Comparison of ENCODE assay signal across 8 cellular contexts in the genomic region with DNA sequence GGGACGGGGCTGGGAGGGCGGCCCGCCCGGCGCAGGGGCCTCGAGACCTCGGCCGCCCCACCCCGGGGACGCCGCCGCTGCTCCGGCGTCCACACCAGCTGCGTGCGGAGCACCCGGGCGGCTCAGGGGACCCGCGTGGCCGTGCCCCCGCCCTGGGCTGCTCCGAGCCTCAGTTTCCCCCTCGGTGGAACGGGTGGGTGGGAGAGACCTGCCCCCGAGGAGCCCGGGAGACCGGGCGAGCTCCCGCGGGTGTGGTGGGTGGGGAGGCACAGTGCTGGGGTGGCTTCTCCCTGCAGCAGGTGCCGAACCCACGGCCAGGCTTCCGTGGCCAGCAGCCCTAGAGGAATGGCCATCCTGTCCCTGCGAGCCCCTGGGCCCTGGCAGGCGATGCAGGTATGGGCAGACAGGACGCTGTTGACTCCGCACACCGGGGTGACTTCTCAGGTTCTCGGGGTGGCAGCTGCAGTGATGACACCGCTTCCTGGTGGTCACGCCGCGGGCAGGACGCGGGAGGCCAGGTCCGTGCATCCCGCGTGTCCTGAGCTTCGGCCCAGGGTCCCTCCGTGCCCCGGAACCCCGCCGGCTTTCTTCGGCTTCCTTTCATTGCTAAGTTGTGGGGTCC. TPM values are rescaled to one million over a fixed set of nuclear protein-coding genes. Genes with fewer than 3 reads are reported as not detected.
DNase-seq lines count a peak whose midpoint lies in the region; ATAC-seq and TF ChIP-seq lines count a peak whose summit lies in the region.

No MANE protein-coding gene starts in this region.

- H3K27me3 ChIP-seq in HUES64 (ENCODE audit: insufficient read depth, low read length) (peaks cover 38% of the 10 kb centered on the region), muscle layer of colon (ENCODE audit: control insufficient read depth in 1 of 2, insufficient read depth in 2 of 2, low read length in 2 of 2) (no peaks in the 10 kb centered on the region), adrenal gland (no peaks in the 10 kb centered on the region)

- TF ChIP-seq CTCF in AG04449 (IDR thresholded peaks at IDR 0.05; ENCODE audit: insufficient read depth, low read length, missing control alignments) = no peak
- TF ChIP-seq CTCF in adrenal gland (IDR thresholded peaks at IDR 0.05) = no peak

- no peaks in the 10 kb centered on the region for H3K9me3 ChIP-seq in HUES64 (ENCODE audit: insufficient read depth, low read depth, low read length)
- no peaks in the 10 kb centered on the region for H3K9me3 ChIP-seq in muscle layer of colon (ENCODE audit: low read length)
- no peaks in the 10 kb centered on the region for H3K9me3 ChIP-seq in adrenal gland (replicated peaks in 1 of 3)

- H3K9me3 Mint-ChIP-seq in central memory CD8-positive, alpha-beta T cell = no peaks in the 10 kb centered on the region

- DNase-seq in AG04449 (ENCODE audit: low read depth, low spot score) (no peak), occipital lobe (lab: John Stamatoyannopoulos, UW) (no peak), MV-4-11 (lab: John Stamatoyannopoulos, UW) (no peak), adrenal gland (no peak)
- DNase-seq in central memory CD8-positive, alpha-beta T cell (ENCODE audit: low spot score in 2 of 2) = no peak

- intact Hi-C loops in adrenal gland (cut with DNase I) = no loop called here

- H3K36me3 Mint-ChIP-seq in central memory CD8-positive, alpha-beta T cell (ENCODE audit: insufficient read depth) = peaks cover 8% of the 10 kb centered on the region

- H3K27me3 Mint-ChIP-seq in central memory CD8-positive, alpha-beta T cell = peaks cover 23% of the 10 kb centered on the region

- peaks cover 18% of the 10 kb centered on the region for H3K4me1 Mint-ChIP-seq in central memory CD8-positive, alpha-beta T cell

- peak overlapping the region; percentile 64 for H3K4me3 ChIP-seq in AG04449 (ENCODE audit: low read depth, low read length)
- H3K4me3 ChIP-seq in HUES64 (ENCODE audit: low read length) = peak overlapping the region; percentile 61
- peak overlapping the region; percentile 45 to 53 for H3K4me3 ChIP-seq in muscle layer of colon (ENCODE audit: low read depth in 1 of 2, low read length in 2 of 2)
- peak overlapping the region in 2 of 4 donors; percentile 34 to 78 for H3K4me3 ChIP-seq in adrenal gland

- H3K36me3 ChIP-seq in HUES64 (ENCODE audit: insufficient read depth, low read length) (no peaks in the 10 kb centered on the region), muscle layer of colon (ENCODE audit: insufficient read depth, low read length) (no peaks in the 10 kb centered on the region), adrenal gland (replicated peaks in 1 of 2) (no peaks in the 10 kb centered on the region)

- POLR2A ChIA-PET in AG04449 (lab: Yijun Ruan, JAX) = interaction anchor here (0.8 to 2.0 kb wide), 2 partner anchors 23 to 26 kb away, joined by 3 to 5 read pairs; partner anchors contain the start of gene TUBB3

- no peaks in the 10 kb centered on the region for H3K4me1 ChIP-seq in HUES64 (ENCODE audit: insufficient read depth, low read length)
- H3K4me1 ChIP-seq in muscle layer of colon (ENCODE audit: insufficient read depth, low read length) = peaks cover 5% of the 10 kb centered on the region
- H3K4me1 ChIP-seq in adrenal gland (replicated peaks in 1 of 2) = peaks cover 0 to 14% of the 10 kb centered on the region in 2 donors

- CTCF ChIA-PET in AG04449 (lab: Yijun Ruan, JAX) = interaction anchor here (1.3 kb wide), 1 partner anchor 16 kb away, joined by 4 read pairs; no protein-coding TSS in a partner anchor

- 23% methylated on average over 55 of the region's 55 CpGs for WGBS in HUES64
- WGBS in adrenal gland, 4 donors = 0 to 74% (median 26%) methylated on average over 15 to 54 of the region's 55 CpGs

- no peak for TF ChIP-seq POLR2A in adrenal gland (IDR thresholded peaks at IDR 0.05)

- peak overlapping the region; percentile 50; the same call in 1 of the 2 replicates for H3K9ac ChIP-seq in HUES64 (ENCODE audit: low read depth, low read length)
- H3K9ac ChIP-seq in muscle layer of colon (ENCODE audit: low read length) = peak overlapping the region; percentile 57

- peak overlapping the region; percentile 79 for H3K4me3 Mint-ChIP-seq in central memory CD8-positive, alpha-beta T cell

- peak overlapping the region; percentile 68 for H3K27ac Mint-ChIP-seq in central memory CD8-positive, alpha-beta T cell (ENCODE audit: low read depth)

- H3K27ac ChIP-seq in HUES64 (ENCODE audit: low read depth, low read length) (no peak overlapping the region), muscle layer of colon (ENCODE audit: low read depth, low read length) (peak overlapping the region; percentile 14), adrenal gland (peak overlapping the region in 1 of 5 donors; percentile 61)

- ATAC-seq in central memory CD8-positive, alpha-beta T cell (replicated peaks; ENCODE audit: extremely low read depth, poor library complexity, severe bottlenecking) = no peak
- no peak for ATAC-seq in HG03139 (IDR thresholded peaks at IDR 0.05; ENCODE audit: unreplicated experiment)

RNA-seq across cellular contexts. Expression of gene DEF8, which starts 0.7 kb away (rescaled TPM):
- polyA plus RNA-seq in HUES64 (2013, experiment 1 of 2) = 39.1 TPM
- polyA plus RNA-seq in HUES64 (2013, experiment 2 of 2) = 38.0 TPM
- total RNA-seq in occipital lobe = 62.9 TPM
- total RNA-seq in adrenal gland = 10 to 100 TPM; 44.2 to 95.0 (median 62.7) TPM
- polyA plus RNA-seq in adrenal gland = 10 to 100 TPM; 21.4 to 89.1 (median 89.0) TPM

RNA-seq across cellular contexts. Expression of gene TUBB3, which starts 26.1 kb away (rescaled TPM):
- polyA plus RNA-seq in HUES64 (2013, experiment 1 of 2) = 149 TPM
- polyA plus RNA-seq in HUES64 (2013, experiment 2 of 2) = 134 TPM
- total RNA-seq in occipital lobe = 2,684 TPM
- 10 to 100 TPM in 7 of 8 donors, 1 to 10 TPM in 1; 6.4 to 63.8 (median 18.2) TPM for total RNA-seq in adrenal gland
- polyA plus RNA-seq in adrenal gland = 10 to 100 TPM; 12.5 to 13.2 (median 12.9) TPM

RNA-seq across cellular contexts. Expression of gene MC1R, which starts 30.6 kb away (rescaled TPM):
- polyA plus RNA-seq in HUES64 (2013, experiment 1 of 2) = 1.3 TPM
- polyA plus RNA-seq in HUES64 (2013, experiment 2 of 2) = 1.6 TPM
- 3.3 TPM for total RNA-seq in occipital lobe
- total RNA-seq in adrenal gland = 1 to 10 TPM in 7 of 8 donors, under 1 TPM in 1; 0.72 to 8.2 (median 5.7) TPM
- polyA plus RNA-seq in adrenal gland = 10 to 100 TPM in 2 of 3 donors, under 1 TPM in 1; 0.55 to 20.4 (median 10.0) TPM

Comparison
In these comparisons a context has a peak if more than half of its experiments do, and no peak if none do; other contexts are left out.
1. RNA of gene TUBB3, which starts 26.1 kb away (total RNA-seq): 2,684 TPM in occipital lobe (single experiment); 6.4 to 63.8 TPM in adrenal gland; every median in the first group is over 10 times any median in the second.